In genomic region chr3:18740631-18741583, GRCh38 we compare ENCODE assay signal across 7 cellular contexts.
DNase-seq lines count a peak whose midpoint lies in the region; ATAC-seq and TF ChIP-seq lines count a peak whose summit lies in the region.

No MANE protein-coding gene starts in this region.

- peaks cover 21% of the 10 kb centered on the region for H3K36me3 Mint-ChIP-seq in activated CD4-positive, alpha-beta T cell treated with anti-CD3 and anti-CD28 coated beads, Interleukin-2, amount 10 ng/mL, durations not matched to agents 7 days and 5 days (ENCODE audit: low read depth)
- peaks cover 0 to 28% (median 3%) of the 10 kb centered on the region in 5 donors for H3K36me3 Mint-ChIP-seq in naive thymus-derived CD4-positive, alpha-beta T cell

- peak; percentile 75 for DNase-seq in activated CD4-positive, alpha-beta T cell treated with anti-CD3 and anti-CD28 coated beads, Interleukin-2, amount 10 ng/mL, durations not matched to agents 7 days and 5 days
- DNase-seq in naive thymus-derived CD4-positive, alpha-beta T cell = peak in 8 of 9 donors; percentile 46 to 83 (median 70)
- DNase-seq in thyroid gland (no peak), NCI-H1048 (lab: John Stamatoyannopoulos, UW) (no peak)

- peaks cover 65 to 71% of the 10 kb centered on the region in 2 donors for H3K4me1 ChIP-seq in naive thymus-derived CD4-positive, alpha-beta T cell (ENCODE audit: control insufficient read depth in 2 of 2, insufficient read depth in 2 of 2, low read length in 2 of 2)
- no peaks in the 10 kb centered on the region for H3K4me1 ChIP-seq in thyroid gland

- H3K4me3 Mint-ChIP-seq in activated CD4-positive, alpha-beta T cell treated with anti-CD3 and anti-CD28 coated beads, Interleukin-2, amount 10 ng/mL, durations not matched to agents 7 days and 5 days = peak overlapping the region; percentile 74
- H3K4me3 Mint-ChIP-seq in naive thymus-derived CD4-positive, alpha-beta T cell = peak overlapping the region; percentile 74 to 89 (median 84)

- TF ChIP-seq POLR2A in thyroid gland (IDR thresholded peaks at IDR 0.05) = no peak

- H3K27me3 ChIP-seq in naive thymus-derived CD4-positive, alpha-beta T cell (ENCODE audit: control insufficient read depth in 2 of 2, insufficient read depth in 2 of 2, low read length in 2 of 2) = no peaks in the 10 kb centered on the region
- H3K27me3 ChIP-seq in thyroid gland = no peaks in the 10 kb centered on the region

- no peaks in the 10 kb centered on the region for H3K36me3 ChIP-seq in naive thymus-derived CD4-positive, alpha-beta T cell (ENCODE audit: control insufficient read depth in 2 of 3, insufficient read depth in 3 of 3, low read length in 3 of 3)
- H3K36me3 ChIP-seq in thyroid gland = no peaks in the 10 kb centered on the region

- H3K27ac Mint-ChIP-seq in activated CD4-positive, alpha-beta T cell treated with anti-CD3 and anti-CD28 coated beads, Interleukin-2, amount 10 ng/mL, durations not matched to agents 7 days and 5 days = peak overlapping the region; percentile 97
- H3K27ac Mint-ChIP-seq in naive thymus-derived CD4-positive, alpha-beta T cell = peak overlapping the region; percentile 89 to 99 (median 96)

- H3K9me3 ChIP-seq in naive thymus-derived CD4-positive, alpha-beta T cell (ENCODE audit: control insufficient read depth in 2 of 3, low read length in 3 of 3) = no peaks in the 10 kb centered on the region
- H3K9me3 ChIP-seq in thyroid gland = no peaks in the 10 kb centered on the region

- no peaks in the 10 kb centered on the region for H3K27me3 Mint-ChIP-seq in activated CD4-positive, alpha-beta T cell treated with anti-CD3 and anti-CD28 coated beads, Interleukin-2, amount 10 ng/mL, durations not matched to agents 7 days and 5 days
- H3K27me3 Mint-ChIP-seq in naive thymus-derived CD4-positive, alpha-beta T cell = no peaks in the 10 kb centered on the region

- POLR2A ChIA-PET in activated CD4-positive, alpha-beta T cell treated with anti-CD3 and anti-CD28 coated beads, Interleukin-2, amount 10 ng/mL, durations not matched to agents 7 days and 5 days (lab: Charles Lee) = interaction anchor here (0.6 kb wide), 1 partner anchor 28 kb away, joined by 3 read pairs; no protein-coding TSS in a partner anchor
- POLR2A ChIA-PET in naive thymus-derived CD4-positive, alpha-beta T cell (lab: Charles Lee) = interaction anchor here (0.6 to 12.7 kb wide), 9 partner anchors 9 to 319 kb away, joined by 3 to 95 read pairs (median 3); no protein-coding TSS in a partner anchor

- CTCF ChIA-PET in activated CD4-positive, alpha-beta T cell treated with anti-CD3 and anti-CD28 coated beads, Interleukin-2, amount 10 ng/mL, durations not matched to agents 7 days and 5 days (lab: Charles Lee) = interaction anchor here (0.6 to 1.5 kb wide), 7 partner anchors 8 to 342 kb away, joined by 3 to 5 read pairs (median 3); no protein-coding TSS in a partner anchor
- CTCF ChIA-PET in naive thymus-derived CD4-positive, alpha-beta T cell (lab: Charles Lee) = interaction anchor here (0.9 to 1.4 kb wide), 2 partner anchors 9 to 13 kb away, joined by 3 read pairs; no protein-coding TSS in a partner anchor

- ATAC-seq in GM19438 (IDR thresholded peaks at IDR 0.05; ENCODE audit: low read depth, unreplicated experiment) (peak; percentile 94), HG03159 (IDR thresholded peaks at IDR 0.05; ENCODE audit: unreplicated experiment) (peak; percentile 87), esophagus mucosa (no peak)
- ATAC-seq in naive thymus-derived CD4-positive, alpha-beta T cell = peak; percentile 74

- peak overlapping the region; percentile 28 for H3K4me3 ChIP-seq in naive thymus-derived CD4-positive, alpha-beta T cell (ENCODE audit: low read length)
- H3K4me3 ChIP-seq in thyroid gland (replicated peaks in 1 of 3) = no peak overlapping the region

- WGBS in thyroid gland, 2 donors = 81 to 84% methylated on average over 12 of the region's 12 CpGs

- peaks cover 9% of the 10 kb centered on the region for H3K9me3 Mint-ChIP-seq in activated CD4-positive, alpha-beta T cell treated with anti-CD3 and anti-CD28 coated beads, Interleukin-2, amount 10 ng/mL, durations not matched to agents 7 days and 5 days
- peaks cover 0 to 15% (median 1%) of the 10 kb centered on the region in 11 donors for H3K9me3 Mint-ChIP-seq in naive thymus-derived CD4-positive, alpha-beta T cell

- H3K4me1 Mint-ChIP-seq in activated CD4-positive, alpha-beta T cell treated with anti-CD3 and anti-CD28 coated beads, Interleukin-2, amount 10 ng/mL, durations not matched to agents 7 days and 5 days = peaks cover 88% of the 10 kb centered on the region
- H3K4me1 Mint-ChIP-seq in naive thymus-derived CD4-positive, alpha-beta T cell = peaks cover 52 to 97% (median 92%) of the 10 kb centered on the region in 7 donors

- intact Hi-C loops in naive thymus-derived CD4-positive, alpha-beta T cell (cut with micrococcal nuclease) = loop anchor here (1.0 to 10.0 kb wide), 16 partner anchors 9 to 1896 kb away; partner anchors contain the start of gene RAB5A (in 1 of the 2)
- intact Hi-C loops in thyroid gland (cut with DNase I) = no loop called here

- peak overlapping the region; percentile 80 for H3K27ac ChIP-seq in naive thymus-derived CD4-positive, alpha-beta T cell (ENCODE audit: low read depth, low read length)
- no peak overlapping the region for H3K27ac ChIP-seq in thyroid gland

- no peak for TF ChIP-seq CTCF in thyroid gland (IDR thresholded peaks at IDR 0.05)

Comparison
In these comparisons a context has a peak if more than half of its experiments do, and no peak if none do; other contexts are left out.
1. DNase-seq: peak in activated CD4-positive, alpha-beta T cell treated with anti-CD3 and anti-CD28 coated beads, Interleukin-2, amount 10 ng/mL, durations not matched to agents 7 days and 5 days (single experiment) and naive thymus-derived CD4-positive, alpha-beta T cell (8 of 9); none in thyroid gland (0 of 2) and NCI-H1048 (single experiment).